1 cellular context compared by ENCODE assay signal in the genomic region with DNA sequence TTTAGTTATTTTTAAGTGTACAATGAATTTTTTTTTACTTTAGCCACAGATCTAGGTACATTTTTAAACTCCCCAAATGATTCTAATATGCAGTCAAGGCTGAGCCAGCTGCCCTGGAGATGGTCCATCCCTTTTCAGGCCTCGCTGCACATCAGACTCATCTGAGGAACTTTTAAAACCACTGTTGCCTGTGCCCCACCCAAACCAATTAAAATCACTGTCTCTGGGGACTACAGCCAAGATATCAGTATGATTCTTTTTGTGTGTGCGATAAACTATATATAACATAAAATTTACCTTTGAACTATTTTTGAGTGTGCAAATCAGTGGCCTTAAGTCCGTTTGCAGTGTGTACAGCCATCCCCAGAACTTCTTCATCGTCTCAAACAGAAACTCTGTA.
TF ChIP-seq lines count a peak whose summit lies in the region.

No MANE protein-coding gene starts in this region.

TF ChIP-seq in GM12878, 131 proteins besides CTCF, POLR2A, EP300 and RAD21 (continued from another document):
- TF ChIP-seq, protein P1, sequence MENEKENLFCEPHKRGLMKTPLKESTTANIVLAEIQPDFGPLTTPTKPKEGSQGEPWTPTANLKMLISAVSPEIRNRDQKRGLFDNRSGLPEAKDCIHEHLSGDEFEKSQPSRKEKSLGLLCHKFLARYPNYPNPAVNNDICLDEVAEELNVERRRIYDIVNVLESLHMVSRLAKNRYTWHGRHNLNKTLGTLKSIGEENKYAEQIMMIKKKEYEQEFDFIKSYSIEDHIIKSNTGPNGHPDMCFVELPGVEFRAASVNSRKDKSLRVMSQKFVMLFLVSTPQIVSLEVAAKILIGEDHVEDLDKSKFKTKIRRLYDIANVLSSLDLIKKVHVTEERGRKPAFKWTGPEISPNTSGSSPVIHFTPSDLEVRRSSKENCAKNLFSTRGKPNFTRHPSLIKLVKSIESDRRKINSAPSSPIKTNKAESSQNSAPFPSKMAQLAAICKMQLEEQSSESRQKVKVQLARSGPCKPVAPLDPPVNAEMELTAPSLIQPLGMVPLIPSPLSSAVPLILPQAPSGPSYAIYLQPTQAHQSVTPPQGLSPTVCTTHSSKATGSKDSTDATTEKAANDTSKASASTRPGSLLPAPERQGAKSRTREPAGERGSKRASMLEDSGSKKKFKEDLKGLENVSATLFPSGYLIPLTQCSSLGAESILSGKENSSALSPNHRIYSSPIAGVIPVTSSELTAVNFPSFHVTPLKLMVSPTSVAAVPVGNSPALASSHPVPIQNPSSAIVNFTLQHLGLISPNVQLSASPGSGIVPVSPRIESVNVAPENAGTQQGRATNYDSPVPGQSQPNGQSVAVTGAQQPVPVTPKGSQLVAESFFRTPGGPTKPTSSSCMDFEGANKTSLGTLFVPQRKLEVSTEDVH (IDR thresholded peaks at IDR 0.05; ENCODE audit: low read depth, partially characterized antibody): no peak
- TF ChIP-seq IKZF1 (conservative IDR thresholded peaks at IDR 0.05): peak; percentile 64
- TF ChIP-seq STAT3 (IDR thresholded peaks at IDR 0.05; ENCODE audit: low read depth, low read length): no peak; the same call in 1 of the 2 replicates
- TF ChIP-seq SRF (IDR thresholded peaks at IDR 0.05; ENCODE audit: low read depth in 2 of 2, low read length in 2 of 2): peak in 1 of 2 experiments; percentile 26; a peak in 1 of 4 replicates
- peak; percentile 54; the same call in 1 of the 2 replicates for TF ChIP-seq IRF4 (IDR thresholded peaks at IDR 0.05; ENCODE audit: low read depth, low read length)
- peak; percentile 84; the same call in 1 of the 2 replicates for TF ChIP-seq ZBED1 (IDR thresholded peaks at IDR 0.05; ENCODE audit: borderline replicate concordance)
- TF ChIP-seq, protein P2, sequence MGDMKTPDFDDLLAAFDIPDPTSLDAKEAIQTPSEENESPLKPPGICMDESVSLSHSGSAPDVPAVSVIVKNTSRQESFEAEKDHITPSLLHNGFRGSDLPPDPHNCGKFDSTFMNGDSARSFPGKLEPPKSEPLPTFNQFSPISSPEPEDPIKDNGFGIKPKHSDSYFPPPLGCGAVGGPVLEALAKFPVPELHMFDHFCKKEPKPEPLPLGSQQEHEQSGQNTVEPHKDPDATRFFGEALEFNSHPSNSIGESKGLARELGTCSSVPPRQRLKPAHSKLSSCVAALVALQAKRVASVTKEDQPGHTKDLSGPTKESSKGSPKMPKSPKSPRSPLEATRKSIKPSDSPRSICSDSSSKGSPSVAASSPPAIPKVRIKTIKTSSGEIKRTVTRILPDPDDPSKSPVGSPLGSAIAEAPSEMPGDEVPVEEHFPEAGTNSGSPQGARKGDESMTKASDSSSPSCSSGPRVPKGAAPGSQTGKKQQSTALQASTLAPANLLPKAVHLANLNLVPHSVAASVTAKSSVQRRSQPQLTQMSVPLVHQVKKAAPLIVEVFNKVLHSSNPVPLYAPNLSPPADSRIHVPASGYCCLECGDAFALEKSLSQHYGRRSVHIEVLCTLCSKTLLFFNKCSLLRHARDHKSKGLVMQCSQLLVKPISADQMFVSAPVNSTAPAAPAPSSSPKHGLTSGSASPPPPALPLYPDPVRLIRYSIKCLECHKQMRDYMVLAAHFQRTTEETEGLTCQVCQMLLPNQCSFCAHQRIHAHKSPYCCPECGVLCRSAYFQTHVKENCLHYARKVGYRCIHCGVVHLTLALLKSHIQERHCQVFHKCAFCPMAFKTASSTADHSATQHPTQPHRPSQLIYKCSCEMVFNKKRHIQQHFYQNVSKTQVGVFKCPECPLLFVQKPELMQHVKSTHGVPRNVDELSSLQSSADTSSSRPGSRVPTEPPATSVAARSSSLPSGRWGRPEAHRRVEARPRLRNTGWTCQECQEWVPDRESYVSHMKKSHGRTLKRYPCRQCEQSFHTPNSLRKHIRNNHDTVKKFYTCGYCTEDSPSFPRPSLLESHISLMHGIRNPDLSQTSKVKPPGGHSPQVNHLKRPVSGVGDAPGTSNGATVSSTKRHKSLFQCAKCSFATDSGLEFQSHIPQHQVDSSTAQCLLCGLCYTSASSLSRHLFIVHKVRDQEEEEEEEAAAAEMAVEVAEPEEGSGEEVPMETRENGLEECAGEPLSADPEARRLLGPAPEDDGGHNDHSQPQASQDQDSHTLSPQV (IDR thresholded peaks at IDR 0.05): no peak
- TF ChIP-seq TBL1XR1 (IDR thresholded peaks at IDR 0.05; ENCODE audit: low read depth, low read length): peak; percentile 82
- TF ChIP-seq CREB1 (IDR thresholded peaks at IDR 0.05; ENCODE audit: low read depth): peak; percentile 58; the same call in 1 of the 2 replicates
- no peak for TF ChIP-seq NRF1 (conservative IDR thresholded peaks at IDR 0.05; ENCODE audit: low read depth, low read length)
- TF ChIP-seq ZNF24 (IDR thresholded peaks at IDR 0.05): no peak
- TF ChIP-seq, protein P3, sequence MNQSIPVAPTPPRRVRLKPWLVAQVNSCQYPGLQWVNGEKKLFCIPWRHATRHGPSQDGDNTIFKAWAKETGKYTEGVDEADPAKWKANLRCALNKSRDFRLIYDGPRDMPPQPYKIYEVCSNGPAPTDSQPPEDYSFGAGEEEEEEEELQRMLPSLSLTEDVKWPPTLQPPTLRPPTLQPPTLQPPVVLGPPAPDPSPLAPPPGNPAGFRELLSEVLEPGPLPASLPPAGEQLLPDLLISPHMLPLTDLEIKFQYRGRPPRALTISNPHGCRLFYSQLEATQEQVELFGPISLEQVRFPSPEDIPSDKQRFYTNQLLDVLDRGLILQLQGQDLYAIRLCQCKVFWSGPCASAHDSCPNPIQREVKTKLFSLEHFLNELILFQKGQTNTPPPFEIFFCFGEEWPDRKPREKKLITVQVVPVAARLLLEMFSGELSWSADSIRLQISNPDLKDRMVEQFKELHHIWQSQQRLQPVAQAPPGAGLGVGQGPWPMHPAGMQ (IDR thresholded peaks at IDR 0.05; ENCODE audit: borderline replicate concordance): no peak
- peak; percentile 69 for TF ChIP-seq DPF2 (IDR thresholded peaks at IDR 0.05)
- no peak for TF ChIP-seq YBX1 (IDR thresholded peaks at IDR 0.05)
- peak; percentile 96 for TF ChIP-seq BCL11A (IDR thresholded peaks at IDR 0.05; ENCODE audit: low read depth, low read length)
- TF ChIP-seq TCF12 (IDR thresholded peaks at IDR 0.05; ENCODE audit: low read depth, low read length): peak; percentile 83
- TF ChIP-seq ZZZ3 (IDR thresholded peaks at IDR 0.05; ENCODE audit: control insufficient read depth, insufficient read length, low read depth): no peak
- no peak for TF ChIP-seq FOS (IDR thresholded peaks at IDR 0.05; ENCODE audit: borderline replicate concordance, extremely low read depth, insufficient read length)
- peak; percentile 77; the same call in 1 of the 2 replicates for TF ChIP-seq FOXM1 (IDR thresholded peaks at IDR 0.05; ENCODE audit: low read depth, low read length)
- TF ChIP-seq ETV6 (conservative IDR thresholded peaks at IDR 0.05 in 1 of 2, IDR thresholded peaks at IDR 0.05 in 1 of 2; ENCODE audit: borderline replicate concordance in 1 of 2, low read depth in 1 of 2): peak in 1 of 2 experiments; percentile 70; a peak in 2 of 4 replicates
- TF ChIP-seq JUND (IDR thresholded peaks at IDR 0.05; ENCODE audit: low read depth, low read length): 0 out of 2 replicates have a peak, but pooled peaks have one; percentile 29
